ENCODE assay signal across 8 cellular contexts in genomic region chr18:67354692-67355091, GRCh38.
"Had no signal": no experiment of that assay in that cellular context is flagged by ENCODE, and none has a peak within 500 bp of the region (broad histone marks: within the 10 kb centered on the region; RNA-seq: fewer than 3 reads in every experiment).

No MANE protein-coding gene starts in this region.

- FAIRE-seq: G401.6, GM12878, GM12891, GM12892, GM18507, GM19239 had no signal

- DNase-seq: GDM1, GF-D8 had no signal

- H3K4me3 ChIP-seq: GM12878 had no signal

- ATAC-seq: GM12878 had no signal
